8 cellular contexts compared by ENCODE assay signal in genomic region chr3:115359507-115359906, GRCh38.
DNase-seq lines count a peak whose midpoint lies in the region; ATAC-seq and TF ChIP-seq lines count a peak whose summit lies in the region.

No MANE protein-coding gene starts in this region.

- H3K4me1 Mint-ChIP-seq in activated naive CD8-positive, alpha-beta T cell treated with anti-CD3 and anti-CD28 coated beads, Interleukin-2, amount 10 ng/mL, durations not matched to agents 7 days and 5 days, result peaks cover 6% of the 10 kb centered on the region
- peaks cover 4% of the 10 kb centered on the region for H3K4me1 Mint-ChIP-seq in activated naive CD8-positive, alpha-beta T cell treated with anti-CD3 and anti-CD28 coated beads, Interleukin-2, amount 50 U/mL, for 24 hours
- H3K4me1 Mint-ChIP-seq in stimulated activated memory B cell treated with anti-CD40 and anti-IgM and Interleukin-4, amounts not matched to agents 10 μg/mL and 1 μg/mL and 100 μg/mL, for 72 hours, result peaks cover 8% of the 10 kb centered on the region
- H3K4me1 Mint-ChIP-seq in activated T-cell treated with anti-CD3 and anti-CD28 coated beads, Interleukin-2, amount 50 U/mL, for 24 hours (ENCODE audit: low read depth), result peaks cover 7% of the 10 kb centered on the region
- peaks cover 5 to 7% of the 10 kb centered on the region in 2 donors for H3K4me1 Mint-ChIP-seq in stimulated activated naive B cell treated with anti-CD40 and anti-IgM and Interleukin-4, amounts not matched to agents 10 μg/mL and 1 μg/mL and 100 μg/mL, for 72 hours

- no peaks in the 10 kb centered on the region for H3K27me3 ChIP-seq in PC-9 (ENCODE audit: insufficient read depth, low read depth)

- POLR2A ChIA-PET in activated naive CD8-positive, alpha-beta T cell treated with anti-CD3 and anti-CD28 coated beads, Interleukin-2, amount 10 ng/mL, durations not matched to agents 7 days and 5 days (lab: Charles Lee), result no interaction called here
- POLR2A ChIA-PET in PC-9 (lab: Charles Lee; ENCODE audit: unreplicated experiment), result no interaction called here

- BruUV-seq in PC-9 (replicated peaks; lab: Mats Ljungman, UMichigan), result no TSS peak

- no peaks in the 10 kb centered on the region for H4K20me1 ChIP-seq in PC-9 (ENCODE audit: insufficient read depth)

- H3K36me3 Mint-ChIP-seq in activated naive CD8-positive, alpha-beta T cell treated with anti-CD3 and anti-CD28 coated beads, Interleukin-2, amount 10 ng/mL, durations not matched to agents 7 days and 5 days, result peaks cover 2% of the 10 kb centered on the region
- H3K36me3 Mint-ChIP-seq in activated naive CD8-positive, alpha-beta T cell treated with anti-CD3 and anti-CD28 coated beads, Interleukin-2, amount 50 U/mL, for 24 hours (ENCODE audit: low read depth), result no peaks in the 10 kb centered on the region
- H3K36me3 Mint-ChIP-seq in stimulated activated memory B cell treated with anti-CD40 and anti-IgM and Interleukin-4, amounts not matched to agents 10 μg/mL and 1 μg/mL and 100 μg/mL, for 72 hours, result no peaks in the 10 kb centered on the region
- H3K36me3 Mint-ChIP-seq in activated T-cell treated with anti-CD3 and anti-CD28 coated beads, Interleukin-2, amount 50 U/mL, for 24 hours (ENCODE audit: low read depth), result no peaks in the 10 kb centered on the region
- no peaks in the 10 kb centered on the region for H3K36me3 Mint-ChIP-seq in stimulated activated naive B cell treated with anti-CD40 and anti-IgM and Interleukin-4, amounts not matched to agents 10 μg/mL and 1 μg/mL and 100 μg/mL, for 72 hours

- H3F3A ChIP-seq in PC-9 (ENCODE audit: insufficient read depth, low read depth), result no peaks in the 10 kb centered on the region

- no peak overlapping the region for H3K27ac ChIP-seq in PC-9

- intact Hi-C loops in PC-9 (cut with micrococcal nuclease; ENCODE audit: unreplicated experiment), result no loop called here

- CTCF ChIA-PET in PC-9 (lab: Charles Lee), result no interaction called here

- H2AFZ ChIP-seq in PC-9, result no peak overlapping the region

- no peak overlapping the region; the same call in 1 of the 2 replicates for H3K4me2 ChIP-seq in PC-9

- ATAC-seq in activated naive CD8-positive, alpha-beta T cell treated with anti-CD3 and anti-CD28 coated beads, Interleukin-2, amount 10 ng/mL, durations not matched to agents 7 days and 5 days (ENCODE audit: low read depth), result peak; percentile 88
- no peak for ATAC-seq in activated naive CD8-positive, alpha-beta T cell treated with anti-CD3 and anti-CD28 coated beads, Interleukin-2, amount 50 U/mL, for 24 hours
- ATAC-seq in HG02763 (IDR thresholded peaks at IDR 0.05; ENCODE audit: unreplicated experiment), result peak; percentile 92
- no peak for ATAC-seq in stimulated activated memory B cell treated with anti-CD40 and anti-IgM and Interleukin-4, amounts not matched to agents 10 μg/mL and 1 μg/mL and 100 μg/mL, for 72 hours
- no peak for ATAC-seq in stimulated activated naive B cell treated with anti-CD40 and anti-IgM and Interleukin-4, amounts not matched to agents 10 μg/mL and 1 μg/mL and 100 μg/mL, for 72 hours (replicated peaks)

- H3K9me2 ChIP-seq in PC-9 (ENCODE audit: insufficient read depth), result 0 out of 2 replicates have a peak, but pooled peaks cover 5% of the 10 kb centered on the region

- TF ChIP-seq CTCF in PC-9 (conservative IDR thresholded peaks at IDR 0.05), result no peak

- no peaks in the 10 kb centered on the region for H3K27me3 Mint-ChIP-seq in activated naive CD8-positive, alpha-beta T cell treated with anti-CD3 and anti-CD28 coated beads, Interleukin-2, amount 10 ng/mL, durations not matched to agents 7 days and 5 days
- H3K27me3 Mint-ChIP-seq in activated naive CD8-positive, alpha-beta T cell treated with anti-CD3 and anti-CD28 coated beads, Interleukin-2, amount 50 U/mL, for 24 hours, result no peaks in the 10 kb centered on the region
- H3K27me3 Mint-ChIP-seq in stimulated activated memory B cell treated with anti-CD40 and anti-IgM and Interleukin-4, amounts not matched to agents 10 μg/mL and 1 μg/mL and 100 μg/mL, for 72 hours, result no peaks in the 10 kb centered on the region
- no peaks in the 10 kb centered on the region for H3K27me3 Mint-ChIP-seq in activated T-cell treated with anti-CD3 and anti-CD28 coated beads, Interleukin-2, amount 50 U/mL, for 24 hours
- H3K27me3 Mint-ChIP-seq in stimulated activated naive B cell treated with anti-CD40 and anti-IgM and Interleukin-4, amounts not matched to agents 10 μg/mL and 1 μg/mL and 100 μg/mL, for 72 hours, result no peaks in the 10 kb centered on the region

- no peaks in the 10 kb centered on the region for H3K36me3 ChIP-seq in PC-9 (ENCODE audit: low read depth)

- DNase-seq in activated naive CD8-positive, alpha-beta T cell treated with anti-CD3 and anti-CD28 coated beads, Interleukin-2, amount 10 ng/mL, durations not matched to agents 7 days and 5 days, result no peak
- DNase-seq in activated naive CD8-positive, alpha-beta T cell treated with anti-CD3 and anti-CD28 coated beads, Interleukin-2, amount 50 U/mL, for 24 hours, result no peak
- no peak for DNase-seq in PC-9
- no peak for DNase-seq in activated T-cell treated with anti-CD3 and anti-CD28 coated beads, Interleukin-2, amount 50 U/mL, for 24 hours
- no peak for DNase-seq in stimulated activated naive B cell treated with anti-CD40 and anti-IgM and Interleukin-4, amounts not matched to agents 10 μg/mL and 1 μg/mL and 100 μg/mL, for 72 hours
- no peak for DNase-seq in islet precursor cell

- no peaks in the 10 kb centered on the region for H3K9me3 ChIP-seq in PC-9 (ENCODE audit: insufficient read depth, low read depth)

- H3K4me3 ChIP-seq in PC-9, result 0 out of 2 replicates have a peak overlapping the region, but pooled peaks have one; percentile 14

- H3K4me3 Mint-ChIP-seq in activated naive CD8-positive, alpha-beta T cell treated with anti-CD3 and anti-CD28 coated beads, Interleukin-2, amount 10 ng/mL, durations not matched to agents 7 days and 5 days, result peak overlapping the region; percentile 63
- no peak overlapping the region for H3K4me3 Mint-ChIP-seq in activated naive CD8-positive, alpha-beta T cell treated with anti-CD3 and anti-CD28 coated beads, Interleukin-2, amount 50 U/mL, for 24 hours
- H3K4me3 Mint-ChIP-seq in stimulated activated memory B cell treated with anti-CD40 and anti-IgM and Interleukin-4, amounts not matched to agents 10 μg/mL and 1 μg/mL and 100 μg/mL, for 72 hours, result peak overlapping the region; percentile 26
- H3K4me3 Mint-ChIP-seq in activated T-cell treated with anti-CD3 and anti-CD28 coated beads, Interleukin-2, amount 50 U/mL, for 24 hours, result no peak overlapping the region
- no peak overlapping the region for H3K4me3 Mint-ChIP-seq in stimulated activated naive B cell treated with anti-CD40 and anti-IgM and Interleukin-4, amounts not matched to agents 10 μg/mL and 1 μg/mL and 100 μg/mL, for 72 hours

- H3K79me2 ChIP-seq in PC-9 (ENCODE audit: low read depth), result no peaks in the 10 kb centered on the region

- peaks cover 2% of the 10 kb centered on the region for H3K9me3 Mint-ChIP-seq in activated naive CD8-positive, alpha-beta T cell treated with anti-CD3 and anti-CD28 coated beads, Interleukin-2, amount 10 ng/mL, durations not matched to agents 7 days and 5 days
- peaks cover 11% of the 10 kb centered on the region for H3K9me3 Mint-ChIP-seq in activated naive CD8-positive, alpha-beta T cell treated with anti-CD3 and anti-CD28 coated beads, Interleukin-2, amount 50 U/mL, for 24 hours
- peaks cover 4% of the 10 kb centered on the region for H3K9me3 Mint-ChIP-seq in stimulated activated memory B cell treated with anti-CD40 and anti-IgM and Interleukin-4, amounts not matched to agents 10 μg/mL and 1 μg/mL and 100 μg/mL, for 72 hours
- H3K9me3 Mint-ChIP-seq in activated T-cell treated with anti-CD3 and anti-CD28 coated beads, Interleukin-2, amount 50 U/mL, for 24 hours, result peaks cover 6% of the 10 kb centered on the region
- H3K9me3 Mint-ChIP-seq in stimulated activated naive B cell treated with anti-CD40 and anti-IgM and Interleukin-4, amounts not matched to agents 10 μg/mL and 1 μg/mL and 100 μg/mL, for 72 hours, result peaks cover 5 to 6% of the 10 kb centered on the region in 2 donors

- peaks cover 6% of the 10 kb centered on the region; the same call in 1 of the 2 replicates for H3K4me1 ChIP-seq in PC-9 (replicated peaks; ENCODE audit: insufficient read depth)

- peak overlapping the region; percentile 83 for H3K27ac Mint-ChIP-seq in activated naive CD8-positive, alpha-beta T cell treated with anti-CD3 and anti-CD28 coated beads, Interleukin-2, amount 10 ng/mL, durations not matched to agents 7 days and 5 days
- no peak overlapping the region for H3K27ac Mint-ChIP-seq in activated naive CD8-positive, alpha-beta T cell treated with anti-CD3 and anti-CD28 coated beads, Interleukin-2, amount 50 U/mL, for 24 hours
- H3K27ac Mint-ChIP-seq in stimulated activated memory B cell treated with anti-CD40 and anti-IgM and Interleukin-4, amounts not matched to agents 10 μg/mL and 1 μg/mL and 100 μg/mL, for 72 hours, result no peak overlapping the region
- H3K27ac Mint-ChIP-seq in activated T-cell treated with anti-CD3 and anti-CD28 coated beads, Interleukin-2, amount 50 U/mL, for 24 hours, result no peak overlapping the region
- H3K27ac Mint-ChIP-seq in stimulated activated naive B cell treated with anti-CD40 and anti-IgM and Interleukin-4, amounts not matched to agents 10 μg/mL and 1 μg/mL and 100 μg/mL, for 72 hours, result no peak overlapping the region

Comparison
In these comparisons a context has a peak if more than half of its experiments do, and no peak if none do; other contexts are left out.
1. ATAC-seq: peak in activated naive CD8-positive, alpha-beta T cell treated with anti-CD3 and anti-CD28 coated beads, Interleukin-2, amount 10 ng/mL, durations not matched to agents 7 days and 5 days (single experiment) and HG02763 (single experiment); none in activated naive CD8-positive, alpha-beta T cell treated with anti-CD3 and anti-CD28 coated beads, Interleukin-2, amount 50 U/mL, for 24 hours (single experiment), stimulated activated memory B cell treated with anti-CD40 and anti-IgM and Interleukin-4, amounts not matched to agents 10 μg/mL and 1 μg/mL and 100 μg/mL, for 72 hours (single experiment) and stimulated activated naive B cell treated with anti-CD40 and anti-IgM and Interleukin-4, amounts not matched to agents 10 μg/mL and 1 μg/mL and 100 μg/mL, for 72 hours (0 of 2).
2. H3K4me3 Mint-ChIP-seq: peak in activated naive CD8-positive, alpha-beta T cell treated with anti-CD3 and anti-CD28 coated beads, Interleukin-2, amount 10 ng/mL, durations not matched to agents 7 days and 5 days (single experiment) and stimulated activated memory B cell treated with anti-CD40 and anti-IgM and Interleukin-4, amounts not matched to agents 10 μg/mL and 1 μg/mL and 100 μg/mL, for 72 hours (single experiment); none in activated naive CD8-positive, alpha-beta T cell treated with anti-CD3 and anti-CD28 coated beads, Interleukin-2, amount 50 U/mL, for 24 hours (single experiment), activated T-cell treated with anti-CD3 and anti-CD28 coated beads, Interleukin-2, amount 50 U/mL, for 24 hours (single experiment) and stimulated activated naive B cell treated with anti-CD40 and anti-IgM and Interleukin-4, amounts not matched to agents 10 μg/mL and 1 μg/mL and 100 μg/mL, for 72 hours (0 of 2).